Comparison of ENCODE assay signal across 33 cellular contexts in genomic region chr9:82080265-82080664, GRCh38.
DNase-seq lines count a peak whose midpoint lies in the region; ATAC-seq and TF ChIP-seq lines count a peak whose summit lies in the region.
"Had no signal": no experiment of that assay in that cellular context is flagged by ENCODE, and none has a peak within 500 bp of the region (broad histone marks: within the 10 kb centered on the region; RNA-seq: fewer than 3 reads in every experiment).

No MANE protein-coding gene starts in this region.

- H3K4me2 ChIP-seq in OCI-LY3 (ENCODE audit: low read length): peak overlapping the region; percentile 39
- H3K4me2 ChIP-seq: BLaER1 treated with 17β-estradiol and CSF1 and Interleukin-3, amounts not matched to agents 10 nM and 100 nM had no signal

- no peak overlapping the region for H3K9ac ChIP-seq in OCI-LY3 (ENCODE audit: low read length)
- H3K9ac ChIP-seq: BLaER1 treated with 17β-estradiol and CSF1 and Interleukin-3, amounts not matched to agents 10 nM and 100 nM had no signal

- H3K27me3 ChIP-seq in OCI-LY3 (ENCODE audit: low read depth, low read length): no peaks in the 10 kb centered on the region
- H3K27me3 ChIP-seq: BLaER1 treated with 17β-estradiol and CSF1 and Interleukin-3, amounts not matched to agents 10 nM and 100 nM; gastrocnemius medialis; right lobe of liver; spleen; tibial artery had no signal

- H3K36me3 Mint-ChIP-seq in stimulated activated memory B cell treated with anti-CD40 and anti-IgM and Interleukin-4, amounts not matched to agents 10 μg/mL and 1 μg/mL and 100 μg/mL, for 72 hours: no peaks in the 10 kb centered on the region
- H3K36me3 Mint-ChIP-seq: activated CD8-positive, alpha-beta memory T cell treated with anti-CD3 and anti-CD28 coated beads, Interleukin-2, amount 10 ng/mL, durations not matched to agents 7 days and 5 days; activated naive CD8-positive, alpha-beta T cell treated with anti-CD3 and anti-CD28 coated beads for 36 hours; natural killer cell; T-cell had no signal

- DNase-seq in NAMALWA (ENCODE audit: low spot score) (no peak), kidney tubule cell (ENCODE audit: low spot score) (no peak), GM03348 (ENCODE audit: low spot score) (no peak)
- DNase-seq: activated CD4-positive, CD25-positive, alpha-beta regulatory T cell; activated CD8-positive, alpha-beta memory T cell treated with anti-CD3 and anti-CD28 coated beads, Interleukin-2, amount 10 ng/mL, durations not matched to agents 7 days and 5 days; activated gamma-delta T cell; activated naive CD8-positive, alpha-beta T cell treated with anti-CD3 and anti-CD28 coated beads for 36 hours; activated T-cell treated with anti-CD3 and anti-CD28 coated beads, Interleukin-2, amount 50 U/mL, for 4 hours; aorta; DMS53; gastrocnemius medialis; HCEC 1CT; KG1; natural killer cell; NCI-H1436 treated with DMSO at 0.1 percent for 48 hours; NCI-H2107; NCI-H345; NCI-H748 treated with DMSO at 0.1 percent for 48 hours; occipital lobe; right lobe of liver; spleen; stimulated activated CD4-positive, alpha-beta T cell treated with anti-CD3 and anti-CD28 coated beads, Interleukin-2, amount 100 ng/mL, for 24 hours; stimulated activated naive CD8-positive, alpha-beta T cell treated with anti-CD3 and anti-CD28 coated beads, Interleukin-15, amount 100 ng/mL, for 72 hours; T-cell; tibial artery had no signal

- H4K20me1 ChIP-seq in OCI-LY3 (ENCODE audit: insufficient read depth, low read length): no peaks in the 10 kb centered on the region
- H4K20me1 ChIP-seq: BLaER1 treated with 17β-estradiol and CSF1 and Interleukin-3, amounts not matched to agents 10 nM and 100 nM had no signal

- TF ChIP-seq CTCF in OCI-LY3 (IDR thresholded peaks at IDR 0.05; ENCODE audit: low read depth, low read length): no peak

- H3K4me1 Mint-ChIP-seq in stimulated activated memory B cell treated with anti-CD40 and anti-IgM and Interleukin-4, amounts not matched to agents 10 μg/mL and 1 μg/mL and 100 μg/mL, for 72 hours: peaks cover 11% of the 10 kb centered on the region
- H3K4me1 Mint-ChIP-seq: activated CD8-positive, alpha-beta memory T cell treated with anti-CD3 and anti-CD28 coated beads, Interleukin-2, amount 10 ng/mL, durations not matched to agents 7 days and 5 days; activated naive CD8-positive, alpha-beta T cell treated with anti-CD3 and anti-CD28 coated beads for 36 hours; natural killer cell; stimulated activated naive CD8-positive, alpha-beta T cell treated with anti-CD3 and anti-CD28 coated beads, Interleukin-15, amount 100 ng/mL, for 72 hours; T-cell had no signal

- no peak overlapping the region for H3K4me3 Mint-ChIP-seq in stimulated activated memory B cell treated with anti-CD40 and anti-IgM and Interleukin-4, amounts not matched to agents 10 μg/mL and 1 μg/mL and 100 μg/mL, for 72 hours
- H3K4me3 Mint-ChIP-seq: activated CD8-positive, alpha-beta memory T cell treated with anti-CD3 and anti-CD28 coated beads, Interleukin-2, amount 10 ng/mL, durations not matched to agents 7 days and 5 days; activated naive CD8-positive, alpha-beta T cell treated with anti-CD3 and anti-CD28 coated beads for 36 hours; activated T-cell treated with anti-CD3 and anti-CD28 coated beads, Interleukin-2, amount 50 U/mL, for 4 hours; natural killer cell; stimulated activated naive CD8-positive, alpha-beta T cell treated with anti-CD3 and anti-CD28 coated beads, Interleukin-15, amount 100 ng/mL, for 72 hours; T-cell had no signal

- no peak overlapping the region for H3K4me3 ChIP-seq in OCI-LY3 (ENCODE audit: low read length)
- H3K4me3 ChIP-seq: BLaER1 treated with 17β-estradiol and CSF1 and Interleukin-3, amounts not matched to agents 10 nM and 100 nM; gastrocnemius medialis; lung; prostate gland; right lobe of liver; spleen; tibial artery had no signal

- no peak overlapping the region for H2AFZ ChIP-seq in OCI-LY3 (ENCODE audit: low read depth, low read length)

- H3K27me3 Mint-ChIP-seq in stimulated activated memory B cell treated with anti-CD40 and anti-IgM and Interleukin-4, amounts not matched to agents 10 μg/mL and 1 μg/mL and 100 μg/mL, for 72 hours: no peaks in the 10 kb centered on the region
- H3K27me3 Mint-ChIP-seq: activated CD8-positive, alpha-beta memory T cell treated with anti-CD3 and anti-CD28 coated beads, Interleukin-2, amount 10 ng/mL, durations not matched to agents 7 days and 5 days; activated naive CD8-positive, alpha-beta T cell treated with anti-CD3 and anti-CD28 coated beads for 36 hours; stimulated activated naive CD8-positive, alpha-beta T cell treated with anti-CD3 and anti-CD28 coated beads, Interleukin-15, amount 100 ng/mL, for 72 hours; T-cell had no signal

- no peaks in the 10 kb centered on the region for H3K36me3 ChIP-seq in OCI-LY3 (replicated peaks; ENCODE audit: low read depth, low read length)
- H3K36me3 ChIP-seq: BLaER1 treated with 17β-estradiol and CSF1 and Interleukin-3, amounts not matched to agents 10 nM and 100 nM; gastrocnemius medialis; prostate gland; right lobe of liver; spleen; tibial artery had no signal

- H3K9me3 Mint-ChIP-seq in stimulated activated memory B cell treated with anti-CD40 and anti-IgM and Interleukin-4, amounts not matched to agents 10 μg/mL and 1 μg/mL and 100 μg/mL, for 72 hours: no peaks in the 10 kb centered on the region
- H3K9me3 Mint-ChIP-seq: activated naive CD8-positive, alpha-beta T cell treated with anti-CD3 and anti-CD28 coated beads for 36 hours; natural killer cell had no signal

- no peaks in the 10 kb centered on the region for H3K9me3 ChIP-seq in OCI-LY3 (ENCODE audit: insufficient read depth, low read length)
- H3K9me3 ChIP-seq: BLaER1 treated with 17β-estradiol and CSF1 and Interleukin-3, amounts not matched to agents 10 nM and 100 nM; gastrocnemius medialis; prostate gland; right lobe of liver; tibial artery had no signal

- no peak overlapping the region for H3K27ac Mint-ChIP-seq in stimulated activated memory B cell treated with anti-CD40 and anti-IgM and Interleukin-4, amounts not matched to agents 10 μg/mL and 1 μg/mL and 100 μg/mL, for 72 hours
- H3K27ac Mint-ChIP-seq: activated CD8-positive, alpha-beta memory T cell treated with anti-CD3 and anti-CD28 coated beads, Interleukin-2, amount 10 ng/mL, durations not matched to agents 7 days and 5 days; activated naive CD8-positive, alpha-beta T cell treated with anti-CD3 and anti-CD28 coated beads for 36 hours; natural killer cell; stimulated activated naive CD8-positive, alpha-beta T cell treated with anti-CD3 and anti-CD28 coated beads, Interleukin-15, amount 100 ng/mL, for 72 hours; T-cell had no signal

- peaks cover 14% of the 10 kb centered on the region for H3K4me1 ChIP-seq in OCI-LY3 (ENCODE audit: low read length)
- H3K4me1 ChIP-seq: BLaER1 treated with 17β-estradiol and CSF1 and Interleukin-3, amounts not matched to agents 10 nM and 100 nM; gastrocnemius medialis; prostate gland; right lobe of liver; tibial artery had no signal

- ATAC-seq in GM18909 (IDR thresholded peaks at IDR 0.05; ENCODE audit: poor library complexity, unreplicated experiment) (peak; percentile 54), HG03354 (IDR thresholded peaks at IDR 0.05; ENCODE audit: poor library complexity, severe bottlenecking, unreplicated experiment) (peak; percentile 74)
- ATAC-seq in stimulated activated memory B cell treated with anti-CD40 and anti-IgM and Interleukin-4, amounts not matched to agents 10 μg/mL and 1 μg/mL and 100 μg/mL, for 72 hours: peak; percentile 80
- ATAC-seq: activated CD8-positive, alpha-beta memory T cell treated with anti-CD3 and anti-CD28 coated beads, Interleukin-2, amount 10 ng/mL, durations not matched to agents 7 days and 5 days; activated T-cell treated with anti-CD3 and anti-CD28 coated beads, Interleukin-2, amount 50 U/mL, for 4 hours; gastrocnemius medialis; natural killer cell; right lobe of liver; stimulated activated naive CD8-positive, alpha-beta T cell treated with anti-CD3 and anti-CD28 coated beads, Interleukin-15, amount 100 ng/mL, for 72 hours; T-cell had no signal

- no peaks in the 10 kb centered on the region for H3K79me2 ChIP-seq in OCI-LY3 (ENCODE audit: low read length)

- H3K27ac ChIP-seq in OCI-LY3 (ENCODE audit: low read length): peak overlapping the region; percentile 9; the same call in 1 of the 2 replicates
- H3K27ac ChIP-seq: BLaER1 treated with 17β-estradiol and CSF1 and Interleukin-3, amounts not matched to agents 10 nM and 100 nM; gastrocnemius medialis; HL-60; prostate gland; right lobe of liver; spleen; tibial artery had no signal
